8 cellular contexts compared by ENCODE assay signal in the genomic region with DNA sequence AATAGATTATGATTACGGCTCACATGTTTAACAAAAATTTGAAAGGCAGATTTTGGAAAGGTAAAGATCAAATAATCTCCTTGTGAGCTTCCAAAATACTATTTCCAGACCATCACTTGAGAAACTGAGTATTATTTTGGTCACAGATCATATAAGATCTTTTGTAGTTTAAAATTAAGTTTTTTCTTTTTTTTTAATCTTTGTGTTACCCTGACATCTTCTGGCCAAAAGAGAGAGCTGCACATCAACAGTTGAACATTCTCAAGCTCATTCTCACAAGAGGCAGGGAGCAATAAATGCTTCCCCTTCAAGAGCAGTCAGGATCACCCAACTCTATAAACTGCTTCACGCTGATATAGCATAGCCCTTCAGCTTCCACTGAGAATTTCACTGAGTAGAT. TPM values are rescaled to one million over a fixed set of nuclear protein-coding genes. Genes with fewer than 3 reads are reported as not detected.
DNase-seq lines count a peak whose midpoint lies in the region; ATAC-seq and TF ChIP-seq lines count a peak whose summit lies in the region.

No MANE protein-coding gene starts in this region.

- DNase-seq in BJ (ENCODE audit: low read depth) (no peak), RPMI8226 (peak; percentile 16), hepatic stellate cell (ENCODE audit: low spot score) (peak; percentile 31), lower leg skin (ENCODE audit: low spot score in 2 of 2) (no peak), NCI-H1436 treated with DMSO at 0.1 percent for 48 hours (lab: John Stamatoyannopoulos, UW) (no peak)
- no peak for DNase-seq in activated effector memory CD4-positive, alpha-beta T cell treated with anti-CD3 and anti-CD28 coated beads, Interleukin-2, amount 50 U/mL, for 16 hours
- DNase-seq in stimulated activated naive CD4-positive, alpha-beta T cell treated with Interleukin-2 at 50 U/mL for 16 hours (lab: John Stamatoyannopoulos, UW), result no peak

- H3K36me3 ChIP-seq in BJ (ENCODE audit: control insufficient read depth, insufficient read depth, low read length), result peaks cover 2% of the 10 kb centered on the region; the same call in 1 of the 2 replicates

- TF ChIP-seq CTCF in BJ (IDR thresholded peaks at IDR 0.05; ENCODE audit: insufficient read depth, low read depth, low read length), result peak; percentile 61
- no peak for TF ChIP-seq CTCF in lower leg skin (IDR thresholded peaks at IDR 0.05)

- ATAC-seq in GM18868 (IDR thresholded peaks at IDR 0.05; ENCODE audit: unreplicated experiment), result peak; percentile 69

- POLR2A ChIA-PET in BJ (lab: Charles Lee), result interaction anchor here (0.6 kb wide), 1 partner anchor 16 kb away, joined by 5 read pairs; a partner anchor contains a TSS

- intact Hi-C loops in lower leg skin (cut with DNase I; ENCODE audit: low total_unique reads), result no loop called here

- WGBS in lower leg skin, 2 donors, result 71 to 84% methylated on average over 2 of the region's 2 CpGs

- no peak for TF ChIP-seq POLR2A in lower leg skin (IDR thresholded peaks at IDR 0.05)

- H3K4me3 ChIP-seq in BJ (ENCODE audit: low read depth, low read length) (no peak overlapping the region), lower leg skin (ENCODE audit: low read depth, poor library complexity, severe bottlenecking) (no peak overlapping the region)

- CTCF ChIA-PET in BJ (lab: Yijun Ruan, JAX), result interaction anchor here (0.6 to 3.3 kb wide), 7 partner anchors 10 to 328 kb away, joined by 3 to 20 read pairs (median 3); a partner anchor contains a TSS

- H3K27me3 ChIP-seq in BJ (ENCODE audit: control insufficient read depth, insufficient read depth, low read length), result no peaks in the 10 kb centered on the region

RNA-seq across cellular contexts. Expression of a gene that starts 15.9 kb away (rescaled TPM):
- polyA plus RNA-seq in BJ (2011; rRNA removed), result 11.1 and 19.3 TPM in 2 replicates
- 3.8 and 7.4 TPM in 2 replicates for polyA minus RNA-seq in BJ (2011; rRNA and poly(A)+ RNA removed)
- total RNA-seq in lower leg skin, result 10 to 100 TPM in 3 of 4 donors, 1 to 10 TPM in 1; 7.0 to 12.6 (median 11.4) TPM

RNA-seq across cellular contexts. Expression of a gene that starts 43.1 kb away (rescaled TPM):
- polyA plus RNA-seq in BJ (2011; rRNA removed), result not detected in 2 replicates
- not detected in 2 replicates for polyA minus RNA-seq in BJ (2011; rRNA and poly(A)+ RNA removed)
- total RNA-seq in lower leg skin, result not detected

Comparison
In these comparisons a context has a peak if more than half of its experiments do, and no peak if none do; other contexts are left out.
1. DNase-seq: peak in RPMI8226 (single experiment) and hepatic stellate cell (single experiment); none in BJ (single experiment), lower leg skin (0 of 2), activated effector memory CD4-positive, alpha-beta T cell treated with anti-CD3 and anti-CD28 coated beads, Interleukin-2, amount 50 U/mL, for 16 hours (single experiment), stimulated activated naive CD4-positive, alpha-beta T cell treated with Interleukin-2 at 50 U/mL for 16 hours (single experiment) and NCI-H1436 treated with DMSO at 0.1 percent for 48 hours (single experiment).